27 cellular contexts compared by ENCODE assay signal in the genomic region with DNA sequence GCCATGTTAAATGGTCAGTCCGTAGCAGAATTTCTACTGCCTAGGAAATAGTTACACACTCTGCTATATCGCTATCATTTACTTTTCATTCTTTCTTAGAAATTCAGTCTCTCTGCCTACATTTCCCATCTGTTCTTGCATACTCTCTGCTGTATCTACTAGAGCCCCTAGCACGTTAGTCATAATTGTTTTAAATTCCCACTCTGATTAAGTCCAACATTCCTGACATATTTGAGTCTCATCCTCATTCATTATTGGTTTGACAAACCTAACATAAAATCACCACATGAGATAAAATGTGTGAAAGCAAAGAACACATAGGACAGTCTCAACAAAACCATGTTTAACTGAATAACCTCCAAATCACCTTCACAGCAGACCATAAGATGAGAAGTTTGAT.
DNase-seq lines count a peak whose midpoint lies in the region; ATAC-seq, FAIRE-seq and TF ChIP-seq lines count a peak whose summit lies in the region.
"Had no signal": no experiment of that assay in that cellular context is flagged by ENCODE, and none has a peak within 500 bp of the region (broad histone marks: within the 10 kb centered on the region; RNA-seq: fewer than 3 reads in every experiment).

No MANE protein-coding gene starts in this region.

- H3K9me3 Mint-ChIP-seq in stimulated activated memory B cell treated with anti-CD40 and anti-IgM and Interleukin-4, amounts not matched to agents 10 μg/mL and 1 μg/mL and 100 μg/mL, for 72 hours, result no peaks in the 10 kb centered on the region
- H3K9me3 Mint-ChIP-seq: stimulated activated naive B cell treated with anti-CD40 and anti-IgM and Interleukin-4, amounts not matched to agents 10 μg/mL and 1 μg/mL and 100 μg/mL, for 72 hours had no signal

- no peak overlapping the region for H3K4me3 Mint-ChIP-seq in stimulated activated memory B cell treated with anti-CD40 and anti-IgM and Interleukin-4, amounts not matched to agents 10 μg/mL and 1 μg/mL and 100 μg/mL, for 72 hours
- H3K4me3 Mint-ChIP-seq: CD4-positive, alpha-beta memory T cell; naive thymus-derived CD8-positive, alpha-beta T cell; stimulated activated naive B cell treated with anti-CD40 and anti-IgM and Interleukin-4, amounts not matched to agents 10 μg/mL and 1 μg/mL and 100 μg/mL, for 72 hours; T-helper 17 cell had no signal

- no peaks in the 10 kb centered on the region for H3K36me3 ChIP-seq in small intestine (ENCODE audit: control insufficient read depth in 2 of 2, insufficient read depth in 2 of 2, low read length in 2 of 2)
- H3K36me3 ChIP-seq: cardiac muscle cell, HAP-1, ovary, sigmoid colon, vagina had no signal

- no peaks in the 10 kb centered on the region for H3K4me1 ChIP-seq in small intestine (ENCODE audit: control insufficient read depth in 2 of 2, insufficient read depth in 1 of 2, low read depth in 1 of 2, low read length in 1 of 2)
- H3K4me1 ChIP-seq: HAP-1 had no signal

- H3K9me3 ChIP-seq in small intestine (ENCODE audit: control insufficient read depth, low read depth), result no peaks in the 10 kb centered on the region
- H3K9me3 ChIP-seq: HAP-1, ovary, sigmoid colon, testis, vagina had no signal

- 60 to 76% (median 68%) methylated on average over 3 of the region's 3 CpGs for WGBS in small intestine, 3 donors

- peaks cover 12% of the 10 kb centered on the region for H3K27me3 Mint-ChIP-seq in stimulated activated memory B cell treated with anti-CD40 and anti-IgM and Interleukin-4, amounts not matched to agents 10 μg/mL and 1 μg/mL and 100 μg/mL, for 72 hours
- H3K27me3 Mint-ChIP-seq: T-helper 17 cell had no signal

- H3K36me3 Mint-ChIP-seq in stimulated activated memory B cell treated with anti-CD40 and anti-IgM and Interleukin-4, amounts not matched to agents 10 μg/mL and 1 μg/mL and 100 μg/mL, for 72 hours, result no peaks in the 10 kb centered on the region
- H3K36me3 Mint-ChIP-seq: CD4-positive, alpha-beta memory T cell; naive thymus-derived CD8-positive, alpha-beta T cell; stimulated activated naive B cell treated with anti-CD40 and anti-IgM and Interleukin-4, amounts not matched to agents 10 μg/mL and 1 μg/mL and 100 μg/mL, for 72 hours had no signal

- FAIRE-seq in small intestine (lab: Jason Lieb, UNC), result no peak
- FAIRE-seq: endothelial cell of umbilical vein had no signal

- H3K27ac Mint-ChIP-seq in stimulated activated memory B cell treated with anti-CD40 and anti-IgM and Interleukin-4, amounts not matched to agents 10 μg/mL and 1 μg/mL and 100 μg/mL, for 72 hours, result no peak overlapping the region
- H3K27ac Mint-ChIP-seq: CD4-positive, alpha-beta memory T cell; naive thymus-derived CD8-positive, alpha-beta T cell; stimulated activated naive B cell treated with anti-CD40 and anti-IgM and Interleukin-4, amounts not matched to agents 10 μg/mL and 1 μg/mL and 100 μg/mL, for 72 hours; T-helper 17 cell had no signal

- DNase-seq in AG10803 (ENCODE audit: low read depth), result peak; percentile 84
- peak; percentile 67 for DNase-seq in HS-5 (ENCODE audit: low read depth)
- DNase-seq in cardiac fibroblast (ENCODE audit: low read depth in 2 of 2), result peak; percentile 25 to 34
- peak; percentile 54 for DNase-seq in kidney tubule cell (ENCODE audit: low spot score)
- DNase-seq in cerebellar cortex (ENCODE audit: low spot score), result no peak
- DNase-seq in small intestine, result no peak
- no peak for DNase-seq in 8988T
- DNase-seq: activated CD8-positive, alpha-beta memory T cell treated with anti-CD3 and anti-CD28 coated beads, Interleukin-2, amount 50 U/mL, for 4 hours; activated effector memory CD4-positive, alpha-beta T cell treated with anti-CD3 and anti-CD28 coated beads, Interleukin-2, amount 50 U/mL, for 16 hours; CD4-positive, alpha-beta memory T cell; DMS53; naive thymus-derived CD8-positive, alpha-beta T cell; NCI-H1105 treated with DMSO at 0.1 percent for 48 hours; NCI-H524; ovary; SHP77; sigmoid colon; stimulated activated CD4-positive, alpha-beta T cell treated with anti-CD3 and anti-CD28 coated beads, Interleukin-1b, Interleukin-23, amount 100 ng/mL, for 48 hours; stimulated activated naive B cell treated with anti-CD40 and anti-IgM and Interleukin-4, amounts not matched to agents 10 μg/mL and 1 μg/mL and 100 μg/mL, for 72 hours; T-helper 17 cell; testis had no signal

- no peak for ATAC-seq in stimulated activated memory B cell treated with anti-CD40 and anti-IgM and Interleukin-4, amounts not matched to agents 10 μg/mL and 1 μg/mL and 100 μg/mL, for 72 hours
- ATAC-seq: naive thymus-derived CD8-positive, alpha-beta T cell; stimulated activated naive B cell treated with anti-CD40 and anti-IgM and Interleukin-4, amounts not matched to agents 10 μg/mL and 1 μg/mL and 100 μg/mL, for 72 hours; T-helper 17 cell had no signal

- no peak overlapping the region for H3K27ac ChIP-seq in small intestine (ENCODE audit: low read depth in 1 of 2, low read length in 1 of 2)
- H3K27ac ChIP-seq: cardiac muscle cell, ovary, sigmoid colon, testis, vagina, VCaP had no signal

- peaks cover 10% of the 10 kb centered on the region for H3K4me1 Mint-ChIP-seq in stimulated activated memory B cell treated with anti-CD40 and anti-IgM and Interleukin-4, amounts not matched to agents 10 μg/mL and 1 μg/mL and 100 μg/mL, for 72 hours
- H3K4me1 Mint-ChIP-seq: CD4-positive, alpha-beta memory T cell; naive thymus-derived CD8-positive, alpha-beta T cell; T-helper 17 cell had no signal

- H3K27me3 ChIP-seq in small intestine (ENCODE audit: control insufficient read depth in 2 of 2, insufficient read depth in 2 of 2, low read length in 2 of 2), result no peaks in the 10 kb centered on the region
- H3K27me3 ChIP-seq: cardiac muscle cell, ovary, sigmoid colon, testis, vagina had no signal

- H3K4me3 ChIP-seq in AG10803 (ENCODE audit: low read length) (no peak overlapping the region), cardiac fibroblast (replicated peaks in 1 of 2; ENCODE audit: low read depth in 2 of 2, low read length in 2 of 2) (no peak overlapping the region), small intestine (ENCODE audit: low read depth in 1 of 2, low read length in 2 of 2) (no peak overlapping the region)
- H3K4me3 ChIP-seq: cardiac muscle cell, HAP-1, ovary, sigmoid colon, testis, vagina had no signal

- no peak for TF ChIP-seq CTCF in AG10803 (conservative IDR thresholded peaks at IDR 0.05; ENCODE audit: low read length)
- TF ChIP-seq CTCF in cardiac fibroblast (IDR thresholded peaks at IDR 0.05; ENCODE audit: low read depth, low read length), result no peak

Comparison
In these comparisons a context has a peak if more than half of its experiments do, and no peak if none do; other contexts are left out.
1. DNase-seq: peak in AG10803 (single experiment), HS-5 (single experiment), cardiac fibroblast (2 of 2) and kidney tubule cell (single experiment); none in cerebellar cortex (single experiment), small intestine (single experiment) and 8988T (single experiment).